ENCODE assay signal across 7 cellular contexts in genomic region chr17:18481803-18482202, GRCh38. TPM values are rescaled to one million over a fixed set of nuclear protein-coding genes. Genes with fewer than 3 reads are reported as not detected.
"Had no signal": no experiment of that assay in that cellular context is flagged by ENCODE, and none has a peak within 500 bp of the region (broad histone marks: within the 10 kb centered on the region; RNA-seq: fewer than 3 reads in every experiment).

No MANE protein-coding gene starts in this region.

RNA-seq across cellular contexts. Expression of gene LGALS9C, which starts 5.2 kb away (rescaled TPM):
- total RNA-seq: activated B cell treated with CpG ODN at 0.5 μM for 24 hours; activated CD4-positive, alpha-beta T cell treated with anti-CD3 and anti-CD28 coated beads for 36 hours; activated CD4-positive, alpha-beta T cell treated with anti-CD3 and anti-CD28 coated beads, Interleukin-2, amount 10 ng/mL, durations not matched to agents 24 days and 14 days; activated CD8-positive, alpha-beta memory T cell treated with anti-CD3 and anti-CD28 coated beads for 36 hours; activated CD8-positive, alpha-beta T cell treated with anti-CD3 and anti-CD28 coated beads for 36 hours; T-helper 17 cell; WTC11 had no signal
